1 cellular context compared by ENCODE assay signal in the genomic region with DNA sequence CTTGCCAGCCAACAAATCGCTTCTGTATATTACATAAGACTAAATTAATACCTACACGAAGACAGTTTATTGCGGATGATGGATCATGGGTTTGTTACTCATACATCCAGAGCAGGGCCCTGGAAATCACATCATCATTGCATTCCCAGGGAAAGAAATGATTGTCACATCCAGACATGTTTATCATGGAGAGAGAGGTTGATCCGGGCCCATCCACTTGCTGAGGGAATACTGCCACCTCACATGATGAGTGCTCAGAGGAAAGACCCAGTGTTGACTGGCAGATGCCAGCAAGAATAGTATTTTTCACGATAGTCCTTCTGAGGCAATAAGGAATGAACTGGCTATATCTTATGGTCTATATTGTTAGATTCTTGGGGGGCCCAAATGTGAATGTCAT.
TF ChIP-seq lines count a peak whose summit lies in the region.

No MANE protein-coding gene starts in this region.

TF ChIP-seq in neural cell, 6 proteins besides CTCF, POLR2A, EP300 and RAD21 (continued from another document):
- TF ChIP-seq, protein P1, sequence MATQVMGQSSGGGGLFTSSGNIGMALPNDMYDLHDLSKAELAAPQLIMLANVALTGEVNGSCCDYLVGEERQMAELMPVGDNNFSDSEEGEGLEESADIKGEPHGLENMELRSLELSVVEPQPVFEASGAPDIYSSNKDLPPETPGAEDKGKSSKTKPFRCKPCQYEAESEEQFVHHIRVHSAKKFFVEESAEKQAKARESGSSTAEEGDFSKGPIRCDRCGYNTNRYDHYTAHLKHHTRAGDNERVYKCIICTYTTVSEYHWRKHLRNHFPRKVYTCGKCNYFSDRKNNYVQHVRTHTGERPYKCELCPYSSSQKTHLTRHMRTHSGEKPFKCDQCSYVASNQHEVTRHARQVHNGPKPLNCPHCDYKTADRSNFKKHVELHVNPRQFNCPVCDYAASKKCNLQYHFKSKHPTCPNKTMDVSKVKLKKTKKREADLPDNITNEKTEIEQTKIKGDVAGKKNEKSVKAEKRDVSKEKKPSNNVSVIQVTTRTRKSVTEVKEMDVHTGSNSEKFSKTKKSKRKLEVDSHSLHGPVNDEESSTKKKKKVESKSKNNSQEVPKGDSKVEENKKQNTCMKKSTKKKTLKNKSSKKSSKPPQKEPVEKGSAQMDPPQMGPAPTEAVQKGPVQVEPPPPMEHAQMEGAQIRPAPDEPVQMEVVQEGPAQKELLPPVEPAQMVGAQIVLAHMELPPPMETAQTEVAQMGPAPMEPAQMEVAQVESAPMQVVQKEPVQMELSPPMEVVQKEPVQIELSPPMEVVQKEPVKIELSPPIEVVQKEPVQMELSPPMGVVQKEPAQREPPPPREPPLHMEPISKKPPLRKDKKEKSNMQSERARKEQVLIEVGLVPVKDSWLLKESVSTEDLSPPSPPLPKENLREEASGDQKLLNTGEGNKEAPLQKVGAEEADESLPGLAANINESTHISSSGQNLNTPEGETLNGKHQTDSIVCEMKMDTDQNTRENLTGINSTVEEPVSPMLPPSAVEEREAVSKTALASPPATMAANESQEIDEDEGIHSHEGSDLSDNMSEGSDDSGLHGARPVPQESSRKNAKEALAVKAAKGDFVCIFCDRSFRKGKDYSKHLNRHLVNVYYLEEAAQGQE (IDR thresholded peaks at IDR 0.05; ENCODE audit: borderline replicate concordance), result peak; percentile 99
